In the genomic region with DNA sequence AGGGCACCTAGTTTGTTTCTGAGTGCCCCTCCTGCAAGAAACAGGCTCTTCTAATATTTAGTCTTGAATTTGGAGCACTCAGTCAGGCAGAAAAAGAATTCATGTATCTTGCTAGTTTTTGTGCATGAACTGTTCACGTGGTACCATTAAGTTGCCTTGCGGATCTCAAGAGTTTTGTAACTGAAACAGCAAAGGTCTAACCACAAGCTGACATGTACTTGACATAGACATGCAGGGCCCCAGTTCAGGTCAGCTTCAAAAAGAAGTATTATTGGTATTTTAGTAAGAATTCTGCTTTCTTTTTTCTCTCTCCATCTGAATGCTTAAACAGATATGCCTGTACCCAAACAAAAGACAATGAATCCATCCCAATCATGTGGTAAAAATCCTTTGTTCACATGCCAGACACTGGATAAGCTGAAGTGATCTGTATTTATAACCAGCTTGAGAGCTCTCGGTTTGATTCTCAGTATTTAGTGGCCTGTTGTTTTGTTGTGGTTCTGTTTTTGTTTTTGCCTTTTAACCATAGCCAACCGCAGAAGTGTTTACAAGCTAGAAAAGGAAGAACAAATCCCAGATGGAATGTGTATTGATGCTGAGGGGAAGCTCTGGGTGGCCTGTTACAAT, we compare ENCODE assay signal across 9 cellular contexts. TPM values are rescaled to one million over a fixed set of nuclear protein-coding genes. Genes with fewer than 3 reads are reported as not detected.
DNase-seq lines count a peak whose midpoint lies in the region; ATAC-seq and TF ChIP-seq lines count a peak whose summit lies in the region.
"Had no signal": no experiment of that assay in that cellular context is flagged by ENCODE, and none has a peak within 500 bp of the region (broad histone marks: within the 10 kb centered on the region; RNA-seq: fewer than 3 reads in every experiment).

No MANE protein-coding gene starts in this region.

- no peak overlapping the region for H3K9ac ChIP-seq in BLaER1

- H2AFZ ChIP-seq in PC-9, result no peak overlapping the region

- no peaks in the 10 kb centered on the region for H3K9me2 ChIP-seq in PC-9 (ENCODE audit: insufficient read depth)

- H4K20me1 ChIP-seq in BLaER1 (no peaks in the 10 kb centered on the region), PC-9 (ENCODE audit: insufficient read depth) (no peaks in the 10 kb centered on the region)

- H3K27me3 ChIP-seq in BLaER1 (no peaks in the 10 kb centered on the region), PC-9 (ENCODE audit: insufficient read depth, low read depth) (no peaks in the 10 kb centered on the region)

- H3K4me3 ChIP-seq in BLaER1 (no peak overlapping the region), PC-9 (no peak overlapping the region)

- DNase-seq in NCI-H345 treated with DMSO at 0.1 percent for 48 hours (lab: John Stamatoyannopoulos, UW; ENCODE audit: unreplicated experiment) (peak; percentile 6), fibroblast of peridontal ligament (ENCODE audit: extremely low read depth) (peak; percentile 34), posterior cingulate gyrus (no peak), PC-9 (no peak), dermis blood vessel endothelial cell (no peak), EL (no peak)
- DNase-seq: aorta had no signal

- H3K4me1 ChIP-seq in BLaER1 (peaks cover 11% of the 10 kb centered on the region; the same call in 1 of the 2 replicates), PC-9 (replicated peaks; ENCODE audit: insufficient read depth) (no peaks in the 10 kb centered on the region)

- no peak for TF ChIP-seq CTCF in PC-9 (conservative IDR thresholded peaks at IDR 0.05)

- H3K36me3 ChIP-seq in BLaER1 (no peaks in the 10 kb centered on the region), PC-9 (ENCODE audit: low read depth) (no peaks in the 10 kb centered on the region)

- CTCF ChIA-PET in PC-9 (lab: Charles Lee), result no interaction called here

- H3K4me2 ChIP-seq in BLaER1 (0 out of 2 replicates have a peak overlapping the region, but pooled peaks have one; percentile 11), PC-9 (no peak overlapping the region)

- ATAC-seq in GM21529 (IDR thresholded peaks at IDR 0.05; ENCODE audit: unreplicated experiment), result peak; percentile 55

- H3K9me3 ChIP-seq in BLaER1, result no peaks in the 10 kb centered on the region
- no peaks in the 10 kb centered on the region for H3K9me3 ChIP-seq in PC-9 (ENCODE audit: insufficient read depth, low read depth)

- no peak overlapping the region for H3K27ac ChIP-seq in BLaER1
- H3K27ac ChIP-seq in PC-9, result no peak overlapping the region

- H3F3A ChIP-seq in PC-9 (ENCODE audit: insufficient read depth, low read depth), result no peaks in the 10 kb centered on the region

- BruUV-seq in PC-9 (replicated peaks; lab: Mats Ljungman, UMichigan), result no TSS peak

- POLR2A ChIA-PET in PC-9 (lab: Charles Lee; ENCODE audit: unreplicated experiment), result no interaction called here

- intact Hi-C loops in posterior cingulate gyrus (cut with DNase I), result loop anchor here (5.0 kb wide), 2 partner anchors 189 to 294 kb away; no protein-coding TSS in a partner anchor
- intact Hi-C loops in PC-9 (cut with micrococcal nuclease; ENCODE audit: unreplicated experiment), result loop anchor here (5.0 kb wide), 1 partner anchor 189 kb away; no protein-coding TSS in a partner anchor

- no peaks in the 10 kb centered on the region for H3K79me2 ChIP-seq in PC-9 (ENCODE audit: low read depth)

RNA-seq across cellular contexts. Expression of gene RGN, which starts 13.0 kb away (rescaled TPM):
- total RNA-seq in PC-9 (2021), result 0.33 TPM in 1 of 2 replicates, not detected in the other
- 0.34 and 0.42 TPM in 2 replicates for total RNA-seq in dermis blood vessel endothelial cell

RNA-seq across cellular contexts. Expression of gene NDUFB11, which starts 53.2 kb away (rescaled TPM):
- total RNA-seq in PC-9 (2021) (58.2 and 61.9 TPM in 2 replicates), dermis blood vessel endothelial cell (59.8 and 65.3 TPM in 2 replicates)

RNA-seq across cellular contexts. Expression of gene RBM10, which starts 53.8 kb away (rescaled TPM):
- total RNA-seq in PC-9 (2021) (31.9 and 34.8 TPM in 2 replicates), dermis blood vessel endothelial cell (57.2 and 83.3 TPM in 2 replicates)

Comparison
In these comparisons a context has a peak if more than half of its experiments do, and no peak if none do; other contexts are left out.
1. DNase-seq: peak in NCI-H345 treated with DMSO at 0.1 percent for 48 hours (single experiment) and fibroblast of peridontal ligament (single experiment); none in posterior cingulate gyrus (0 of 10), PC-9 (0 of 2), dermis blood vessel endothelial cell (single experiment) and EL (single experiment).